ENCODE assay signal across 1 cellular context in the genomic region with DNA sequence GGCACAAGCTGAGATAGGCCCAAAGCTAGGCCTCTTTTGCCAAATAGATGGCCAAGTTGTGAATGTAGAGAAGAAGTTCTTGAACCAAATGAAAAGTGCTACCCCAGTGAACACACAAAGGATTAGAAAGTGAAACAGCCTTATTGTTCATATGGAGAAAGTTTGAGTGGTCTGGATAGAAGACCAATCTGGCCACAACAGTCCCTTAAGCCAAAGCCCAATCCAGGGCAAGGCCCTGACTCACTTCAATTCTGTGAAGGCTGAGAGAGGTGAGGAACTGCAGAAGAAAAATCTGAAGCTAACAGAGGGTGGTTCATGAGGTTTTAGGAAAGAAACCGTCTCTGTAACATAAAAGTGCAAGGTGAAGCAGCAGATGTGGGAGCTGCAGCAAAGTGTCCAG.
TF ChIP-seq lines count a peak whose summit lies in the region.

No MANE protein-coding gene starts in this region.

TF ChIP-seq in HepG2, 621 proteins besides CTCF, POLR2A, EP300 and RAD21:
- TF ChIP-seq ZNF530 (CRISPR knock-in tag; IDR thresholded peaks at IDR 0.05; ENCODE audit: low read depth) (no peak), GZF1 (CRISPR knock-in tag; IDR thresholded peaks at IDR 0.05) (no peak), ZNF24 (IDR thresholded peaks at IDR 0.05) (no peak), THAP11 (CRISPR knock-in tag; IDR thresholded peaks at IDR 0.05) (no peak), ZNF253 (CRISPR knock-in tag; IDR thresholded peaks at IDR 0.05; ENCODE audit: borderline replicate concordance) (no peak), ELF4 (CRISPR knock-in tag; IDR thresholded peaks at IDR 0.05; ENCODE audit: borderline replicate concordance) (no peak), SMC3 (IDR thresholded peaks at IDR 0.05; ENCODE audit: low read length) (no peak), CENPT (CRISPR knock-in tag; IDR thresholded peaks at IDR 0.05; ENCODE audit: low read depth) (no peak), GATAD2A (CRISPR knock-in tag; IDR thresholded peaks at IDR 0.05) (no peak), ZNF256 (CRISPR knock-in tag; conservative IDR thresholded peaks at IDR 0.05) (no peak)
- TF ChIP-seq, protein P1, sequence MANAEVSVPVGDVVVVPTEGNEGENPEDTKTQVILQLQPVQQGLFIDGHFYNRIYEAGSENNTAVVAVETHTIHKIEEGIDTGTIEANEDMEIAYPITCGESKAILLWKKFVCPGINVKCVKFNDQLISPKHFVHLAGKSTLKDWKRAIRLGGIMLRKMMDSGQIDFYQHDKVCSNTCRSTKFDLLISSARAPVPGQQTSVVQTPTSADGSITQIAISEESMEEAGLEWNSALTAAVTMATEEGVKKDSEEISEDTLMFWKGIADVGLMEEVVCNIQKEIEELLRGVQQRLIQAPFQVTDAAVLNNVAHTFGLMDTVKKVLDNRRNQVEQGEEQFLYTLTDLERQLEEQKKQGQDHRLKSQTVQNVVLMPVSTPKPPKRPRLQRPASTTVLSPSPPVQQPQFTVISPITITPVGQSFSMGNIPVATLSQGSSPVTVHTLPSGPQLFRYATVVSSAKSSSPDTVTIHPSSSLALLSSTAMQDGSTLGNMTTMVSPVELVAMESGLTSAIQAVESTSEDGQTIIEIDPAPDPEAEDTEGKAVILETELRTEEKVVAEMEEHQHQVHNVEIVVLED (CRISPR knock-in tag; IDR thresholded peaks at IDR 0.05; ENCODE audit: borderline replicate concordance) = no peak
- TF ChIP-seq, protein P2, sequence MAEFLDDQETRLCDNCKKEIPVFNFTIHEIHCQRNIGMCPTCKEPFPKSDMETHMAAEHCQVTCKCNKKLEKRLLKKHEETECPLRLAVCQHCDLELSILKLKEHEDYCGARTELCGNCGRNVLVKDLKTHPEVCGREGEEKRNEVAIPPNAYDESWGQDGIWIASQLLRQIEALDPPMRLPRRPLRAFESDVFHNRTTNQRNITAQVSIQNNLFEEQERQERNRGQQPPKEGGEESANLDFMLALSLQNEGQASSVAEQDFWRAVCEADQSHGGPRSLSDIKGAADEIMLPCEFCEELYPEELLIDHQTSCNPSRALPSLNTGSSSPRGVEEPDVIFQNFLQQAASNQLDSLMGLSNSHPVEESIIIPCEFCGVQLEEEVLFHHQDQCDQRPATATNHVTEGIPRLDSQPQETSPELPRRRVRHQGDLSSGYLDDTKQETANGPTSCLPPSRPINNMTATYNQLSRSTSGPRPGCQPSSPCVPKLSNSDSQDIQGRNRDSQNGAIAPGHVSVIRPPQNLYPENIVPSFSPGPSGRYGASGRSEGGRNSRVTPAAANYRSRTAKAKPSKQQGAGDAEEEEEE (CRISPR knock-in tag; IDR thresholded peaks at IDR 0.05; ENCODE audit: borderline replicate concordance) = no peak
- TF ChIP-seq, protein P3, sequence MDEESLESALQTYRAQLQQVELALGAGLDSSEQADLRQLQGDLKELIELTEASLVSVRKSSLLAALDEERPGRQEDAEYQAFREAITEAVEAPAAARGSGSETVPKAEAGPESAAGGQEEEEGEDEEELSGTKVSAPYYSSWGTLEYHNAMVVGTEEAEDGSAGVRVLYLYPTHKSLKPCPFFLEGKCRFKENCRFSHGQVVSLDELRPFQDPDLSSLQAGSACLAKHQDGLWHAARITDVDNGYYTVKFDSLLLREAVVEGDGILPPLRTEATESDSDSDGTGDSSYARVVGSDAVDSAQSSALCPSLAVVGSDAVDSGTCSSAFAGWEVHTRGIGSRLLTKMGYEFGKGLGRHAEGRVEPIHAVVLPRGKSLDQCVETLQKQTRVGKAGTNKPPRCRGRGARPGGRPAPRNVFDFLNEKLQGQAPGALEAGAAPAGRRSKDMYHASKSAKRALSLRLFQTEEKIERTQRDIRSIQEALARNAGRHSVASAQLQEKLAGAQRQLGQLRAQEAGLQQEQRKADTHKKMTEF (CRISPR knock-in tag; IDR thresholded peaks at IDR 0.05) = no peak
- TF ChIP-seq, protein P4, sequence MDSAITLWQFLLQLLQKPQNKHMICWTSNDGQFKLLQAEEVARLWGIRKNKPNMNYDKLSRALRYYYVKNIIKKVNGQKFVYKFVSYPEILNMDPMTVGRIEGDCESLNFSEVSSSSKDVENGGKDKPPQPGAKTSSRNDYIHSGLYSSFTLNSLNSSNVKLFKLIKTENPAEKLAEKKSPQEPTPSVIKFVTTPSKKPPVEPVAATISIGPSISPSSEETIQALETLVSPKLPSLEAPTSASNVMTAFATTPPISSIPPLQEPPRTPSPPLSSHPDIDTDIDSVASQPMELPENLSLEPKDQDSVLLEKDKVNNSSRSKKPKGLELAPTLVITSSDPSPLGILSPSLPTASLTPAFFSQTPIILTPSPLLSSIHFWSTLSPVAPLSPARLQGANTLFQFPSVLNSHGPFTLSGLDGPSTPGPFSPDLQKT (CRISPR knock-in tag; IDR thresholded peaks at IDR 0.05; ENCODE audit: borderline replicate concordance) = no peak
- TF ChIP-seq, protein P5, sequence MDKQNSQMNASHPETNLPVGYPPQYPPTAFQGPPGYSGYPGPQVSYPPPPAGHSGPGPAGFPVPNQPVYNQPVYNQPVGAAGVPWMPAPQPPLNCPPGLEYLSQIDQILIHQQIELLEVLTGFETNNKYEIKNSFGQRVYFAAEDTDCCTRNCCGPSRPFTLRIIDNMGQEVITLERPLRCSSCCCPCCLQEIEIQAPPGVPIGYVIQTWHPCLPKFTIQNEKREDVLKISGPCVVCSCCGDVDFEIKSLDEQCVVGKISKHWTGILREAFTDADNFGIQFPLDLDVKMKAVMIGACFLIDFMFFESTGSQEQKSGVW (CRISPR knock-in tag; IDR thresholded peaks at IDR 0.05; ENCODE audit: borderline replicate concordance) = no peak
